In the genomic region with DNA sequence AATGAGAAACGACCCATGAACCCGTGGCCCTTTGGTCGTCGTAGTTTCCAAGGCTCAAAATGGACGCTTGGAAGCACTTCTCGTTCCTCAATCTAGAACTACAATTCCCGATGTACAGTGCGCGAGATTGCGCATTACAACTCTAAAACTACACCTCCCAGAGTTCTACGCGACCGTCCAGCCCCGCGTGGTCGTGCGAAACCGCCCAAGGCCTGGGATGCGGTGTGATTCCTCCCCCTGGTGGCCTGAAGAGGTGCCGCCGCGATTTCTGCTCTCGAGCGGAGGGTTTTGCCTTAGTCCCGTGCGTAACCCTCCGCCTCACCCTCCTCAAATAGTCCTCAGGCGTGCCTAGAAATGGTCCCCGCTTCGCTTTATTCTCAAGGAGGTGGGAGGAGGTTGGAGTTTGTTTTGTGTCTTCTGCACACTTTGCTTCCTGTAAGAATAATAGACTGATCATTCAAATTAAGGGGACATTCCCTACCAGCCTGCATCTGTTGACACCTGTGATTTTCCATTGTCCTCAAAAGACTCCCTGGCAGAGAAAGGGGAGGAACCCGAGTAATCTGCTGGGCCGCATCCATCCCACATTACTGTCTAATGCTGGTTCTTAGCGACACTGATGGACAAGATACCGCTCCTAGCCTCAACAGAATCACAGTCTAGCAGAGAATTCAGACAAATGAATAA, we compare ENCODE assay signal across 1 cellular context.
TF ChIP-seq lines count a peak whose summit lies in the region.

No MANE protein-coding gene starts in this region.

TF ChIP-seq in HepG2, 621 proteins besides CTCF, POLR2A, EP300 and RAD21 (continued from another document and continues in another):
- TF ChIP-seq, protein P1, sequence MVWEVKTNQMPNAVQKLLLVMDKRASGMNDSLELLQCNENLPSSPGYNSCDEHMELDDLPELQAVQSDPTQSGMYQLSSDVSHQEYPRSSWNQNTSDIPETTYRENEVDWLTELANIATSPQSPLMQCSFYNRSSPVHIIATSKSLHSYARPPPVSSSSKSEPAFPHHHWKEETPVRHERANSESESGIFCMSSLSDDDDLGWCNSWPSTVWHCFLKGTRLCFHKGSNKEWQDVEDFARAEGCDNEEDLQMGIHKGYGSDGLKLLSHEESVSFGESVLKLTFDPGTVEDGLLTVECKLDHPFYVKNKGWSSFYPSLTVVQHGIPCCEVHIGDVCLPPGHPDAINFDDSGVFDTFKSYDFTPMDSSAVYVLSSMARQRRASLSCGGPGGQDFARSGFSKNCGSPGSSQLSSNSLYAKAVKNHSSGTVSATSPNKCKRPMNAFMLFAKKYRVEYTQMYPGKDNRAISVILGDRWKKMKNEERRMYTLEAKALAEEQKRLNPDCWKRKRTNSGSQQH (CRISPR knock-in tag; IDR thresholded peaks at IDR 0.05; ENCODE audit: low read depth), result peak; percentile 95
- TF ChIP-seq NCOR1 (IDR thresholded peaks at IDR 0.05; ENCODE audit: borderline replicate concordance, low read length) (peak; percentile 17; the same call in 1 of the 2 replicates), POLR2AphosphoS5 (IDR thresholded peaks at IDR 0.05; ENCODE audit: low read depth, low read length) (no peak), MTA1 (CRISPR knock-in tag; IDR thresholded peaks at IDR 0.05; ENCODE audit: borderline replicate concordance) (peak; percentile 93), SP2 (CRISPR knock-in tag; IDR thresholded peaks at IDR 0.05) (peak; percentile 60), TSC22D2 (CRISPR knock-in tag; IDR thresholded peaks at IDR 0.05; ENCODE audit: borderline replicate concordance) (peak; percentile 89; the same call in 1 of the 2 replicates), HNF4A (CRISPR knock-in tag; IDR thresholded peaks at IDR 0.05) (peak; percentile 65; the same call in 1 of the 2 replicates), KLF9 (CRISPR knock-in tag; IDR thresholded peaks at IDR 0.05; ENCODE audit: low read depth) (peak; percentile 62), ZBTB21 (CRISPR knock-in tag; IDR thresholded peaks at IDR 0.05) (no peak; the same call in 1 of the 2 replicates), MTF1 (CRISPR knock-in tag; IDR thresholded peaks at IDR 0.05) (no peak), RXRB (CRISPR knock-in tag; IDR thresholded peaks at IDR 0.05; ENCODE audit: borderline replicate concordance) (peak; percentile 98), GZF1 (CRISPR knock-in tag; IDR thresholded peaks at IDR 0.05) (0 out of 2 replicates have a peak, but pooled peaks have one; percentile 75), TARDBP (CRISPR knock-in tag; IDR thresholded peaks at IDR 0.05) (peak; percentile 98), ARHGAP35 (CRISPR knock-in tag; IDR thresholded peaks at IDR 0.05; ENCODE audit: borderline replicate concordance) (0 out of 2 replicates have a peak, but pooled peaks have one; percentile 64), DPF2 (CRISPR knock-in tag; IDR thresholded peaks at IDR 0.05; ENCODE audit: borderline replicate concordance, low read depth) (peak; percentile 43; the same call in 1 of the 2 replicates), ZNF230 (CRISPR knock-in tag; IDR thresholded peaks at IDR 0.05) (peak; percentile 74; the same call in 1 of the 2 replicates), ZNF451 (CRISPR knock-in tag; IDR thresholded peaks at IDR 0.05) (peak; percentile 68; the same call in 1 of the 2 replicates), KDM3A (CRISPR knock-in tag; IDR thresholded peaks at IDR 0.05; ENCODE audit: low read depth) (peak; percentile 98), ZNF678 (CRISPR knock-in tag; IDR thresholded peaks at IDR 0.05) (0 out of 2 replicates have a peak, but pooled peaks have one; percentile 75), ZSCAN9 (CRISPR knock-in tag; IDR thresholded peaks at IDR 0.05; ENCODE audit: borderline replicate concordance) (peak; percentile 92), HIVEP1 (CRISPR knock-in tag; IDR thresholded peaks at IDR 0.05) (peak; percentile 74; the same call in 1 of the 2 replicates), ZFP82 (CRISPR knock-in tag; IDR thresholded peaks at IDR 0.05; ENCODE audit: borderline replicate concordance) (peak; percentile 86), ZNF484 (CRISPR knock-in tag; IDR thresholded peaks at IDR 0.05; ENCODE audit: borderline replicate concordance, low read depth) (no peak), IRX3 (CRISPR knock-in tag; IDR thresholded peaks at IDR 0.05; ENCODE audit: borderline replicate concordance, low read depth) (0 out of 2 replicates have a peak, but pooled peaks have one; percentile 59), ETV6 (CRISPR knock-in tag; conservative IDR thresholded peaks at IDR 0.05) (peak; percentile 94)
- TF ChIP-seq, protein P2, sequence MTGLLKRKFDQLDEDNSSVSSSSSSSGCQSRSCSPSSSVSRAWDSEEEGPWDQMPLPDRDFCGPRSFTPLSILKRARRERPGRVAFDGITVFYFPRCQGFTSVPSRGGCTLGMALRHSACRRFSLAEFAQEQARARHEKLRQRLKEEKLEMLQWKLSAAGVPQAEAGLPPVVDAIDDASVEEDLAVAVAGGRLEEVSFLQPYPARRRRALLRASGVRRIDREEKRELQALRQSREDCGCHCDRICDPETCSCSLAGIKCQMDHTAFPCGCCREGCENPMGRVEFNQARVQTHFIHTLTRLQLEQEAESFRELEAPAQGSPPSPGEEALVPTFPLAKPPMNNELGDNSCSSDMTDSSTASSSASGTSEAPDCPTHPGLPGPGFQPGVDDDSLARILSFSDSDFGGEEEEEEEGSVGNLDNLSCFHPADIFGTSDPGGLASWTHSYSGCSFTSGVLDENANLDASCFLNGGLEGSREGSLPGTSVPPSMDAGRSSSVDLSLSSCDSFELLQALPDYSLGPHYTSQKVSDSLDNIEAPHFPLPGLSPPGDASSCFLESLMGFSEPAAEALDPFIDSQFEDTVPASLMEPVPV (CRISPR knock-in tag; IDR thresholded peaks at IDR 0.05), result peak; percentile 72
- TF ChIP-seq, protein P3, sequence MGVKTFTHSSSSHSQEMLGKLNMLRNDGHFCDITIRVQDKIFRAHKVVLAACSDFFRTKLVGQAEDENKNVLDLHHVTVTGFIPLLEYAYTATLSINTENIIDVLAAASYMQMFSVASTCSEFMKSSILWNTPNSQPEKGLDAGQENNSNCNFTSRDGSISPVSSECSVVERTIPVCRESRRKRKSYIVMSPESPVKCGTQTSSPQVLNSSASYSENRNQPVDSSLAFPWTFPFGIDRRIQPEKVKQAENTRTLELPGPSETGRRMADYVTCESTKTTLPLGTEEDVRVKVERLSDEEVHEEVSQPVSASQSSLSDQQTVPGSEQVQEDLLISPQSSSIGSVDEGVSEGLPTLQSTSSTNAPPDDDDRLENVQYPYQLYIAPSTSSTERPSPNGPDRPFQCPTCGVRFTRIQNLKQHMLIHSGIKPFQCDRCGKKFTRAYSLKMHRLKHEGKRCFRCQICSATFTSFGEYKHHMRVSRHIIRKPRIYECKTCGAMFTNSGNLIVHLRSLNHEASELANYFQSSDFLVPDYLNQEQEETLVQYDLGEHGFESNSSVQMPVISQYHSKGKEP (CRISPR knock-in tag; IDR thresholded peaks at IDR 0.05), result 0 out of 2 replicates have a peak, but pooled peaks have one; percentile 65
- TF ChIP-seq, protein P4, sequence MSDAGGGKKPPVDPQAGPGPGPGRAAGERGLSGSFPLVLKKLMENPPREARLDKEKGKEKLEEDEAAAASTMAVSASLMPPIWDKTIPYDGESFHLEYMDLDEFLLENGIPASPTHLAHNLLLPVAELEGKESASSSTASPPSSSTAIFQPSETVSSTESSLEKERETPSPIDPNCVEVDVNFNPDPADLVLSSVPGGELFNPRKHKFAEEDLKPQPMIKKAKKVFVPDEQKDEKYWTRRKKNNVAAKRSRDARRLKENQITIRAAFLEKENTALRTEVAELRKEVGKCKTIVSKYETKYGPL (CRISPR knock-in tag; IDR thresholded peaks at IDR 0.05), result no peak
- TF ChIP-seq, protein P5, sequence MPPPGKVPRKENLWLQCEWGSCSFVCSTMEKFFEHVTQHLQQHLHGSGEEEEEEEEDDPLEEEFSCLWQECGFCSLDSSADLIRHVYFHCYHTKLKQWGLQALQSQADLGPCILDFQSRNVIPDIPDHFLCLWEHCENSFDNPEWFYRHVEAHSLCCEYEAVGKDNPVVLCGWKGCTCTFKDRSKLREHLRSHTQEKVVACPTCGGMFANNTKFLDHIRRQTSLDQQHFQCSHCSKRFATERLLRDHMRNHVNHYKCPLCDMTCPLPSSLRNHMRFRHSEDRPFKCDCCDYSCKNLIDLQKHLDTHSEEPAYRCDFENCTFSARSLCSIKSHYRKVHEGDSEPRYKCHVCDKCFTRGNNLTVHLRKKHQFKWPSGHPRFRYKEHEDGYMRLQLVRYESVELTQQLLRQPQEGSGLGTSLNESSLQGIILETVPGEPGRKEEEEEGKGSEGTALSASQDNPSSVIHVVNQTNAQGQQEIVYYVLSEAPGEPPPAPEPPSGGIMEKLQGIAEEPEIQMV (CRISPR knock-in tag; IDR thresholded peaks at IDR 0.05; ENCODE audit: low read depth), result peak; percentile 85; the same call in 1 of the 2 replicates
- TF ChIP-seq, protein P6, sequence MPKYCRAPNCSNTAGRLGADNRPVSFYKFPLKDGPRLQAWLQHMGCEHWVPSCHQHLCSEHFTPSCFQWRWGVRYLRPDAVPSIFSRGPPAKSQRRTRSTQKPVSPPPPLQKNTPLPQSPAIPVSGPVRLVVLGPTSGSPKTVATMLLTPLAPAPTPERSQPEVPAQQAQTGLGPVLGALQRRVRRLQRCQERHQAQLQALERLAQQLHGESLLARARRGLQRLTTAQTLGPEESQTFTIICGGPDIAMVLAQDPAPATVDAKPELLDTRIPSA (CRISPR knock-in tag; IDR thresholded peaks at IDR 0.05; ENCODE audit: borderline replicate concordance), result no peak
- TF ChIP-seq, protein P7, sequence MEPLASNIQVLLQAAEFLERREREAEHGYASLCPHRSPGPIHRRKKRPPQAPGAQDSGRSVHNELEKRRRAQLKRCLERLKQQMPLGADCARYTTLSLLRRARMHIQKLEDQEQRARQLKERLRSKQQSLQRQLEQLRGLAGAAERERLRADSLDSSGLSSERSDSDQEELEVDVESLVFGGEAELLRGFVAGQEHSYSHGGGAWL (CRISPR knock-in tag; IDR thresholded peaks at IDR 0.05), result peak; percentile 73; the same call in 1 of the 2 replicates
- TF ChIP-seq, protein P8, sequence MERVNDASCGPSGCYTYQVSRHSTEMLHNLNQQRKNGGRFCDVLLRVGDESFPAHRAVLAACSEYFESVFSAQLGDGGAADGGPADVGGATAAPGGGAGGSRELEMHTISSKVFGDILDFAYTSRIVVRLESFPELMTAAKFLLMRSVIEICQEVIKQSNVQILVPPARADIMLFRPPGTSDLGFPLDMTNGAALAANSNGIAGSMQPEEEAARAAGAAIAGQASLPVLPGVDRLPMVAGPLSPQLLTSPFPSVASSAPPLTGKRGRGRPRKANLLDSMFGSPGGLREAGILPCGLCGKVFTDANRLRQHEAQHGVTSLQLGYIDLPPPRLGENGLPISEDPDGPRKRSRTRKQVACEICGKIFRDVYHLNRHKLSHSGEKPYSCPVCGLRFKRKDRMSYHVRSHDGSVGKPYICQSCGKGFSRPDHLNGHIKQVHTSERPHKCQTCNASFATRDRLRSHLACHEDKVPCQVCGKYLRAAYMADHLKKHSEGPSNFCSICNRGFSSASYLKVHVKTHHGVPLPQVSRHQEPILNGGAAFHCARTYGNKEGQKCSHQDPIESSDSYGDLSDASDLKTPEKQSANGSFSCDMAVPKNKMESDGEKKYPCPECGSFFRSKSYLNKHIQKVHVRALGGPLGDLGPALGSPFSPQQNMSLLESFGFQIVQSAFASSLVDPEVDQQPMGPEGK (CRISPR knock-in tag; IDR thresholded peaks at IDR 0.05), result peak; percentile 92
- TF ChIP-seq, protein P9, sequence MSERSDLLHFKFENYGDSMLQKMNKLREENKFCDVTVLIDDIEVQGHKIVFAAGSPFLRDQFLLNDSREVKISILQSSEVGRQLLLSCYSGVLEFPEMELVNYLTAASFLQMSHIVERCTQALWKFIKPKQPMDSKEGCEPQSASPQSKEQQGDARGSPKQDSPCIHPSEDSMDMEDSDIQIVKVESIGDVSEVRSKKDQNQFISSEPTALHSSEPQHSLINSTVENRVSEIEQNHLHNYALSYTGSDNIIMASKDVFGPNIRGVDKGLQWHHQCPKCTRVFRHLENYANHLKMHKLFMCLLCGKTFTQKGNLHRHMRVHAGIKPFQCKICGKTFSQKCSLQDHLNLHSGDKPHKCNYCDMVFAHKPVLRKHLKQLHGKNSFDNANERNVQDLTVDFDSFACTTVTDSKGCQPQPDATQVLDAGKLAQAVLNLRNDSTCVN (CRISPR knock-in tag; IDR thresholded peaks at IDR 0.05; ENCODE audit: borderline replicate concordance), result peak; percentile 89
- TF ChIP-seq, protein P10, sequence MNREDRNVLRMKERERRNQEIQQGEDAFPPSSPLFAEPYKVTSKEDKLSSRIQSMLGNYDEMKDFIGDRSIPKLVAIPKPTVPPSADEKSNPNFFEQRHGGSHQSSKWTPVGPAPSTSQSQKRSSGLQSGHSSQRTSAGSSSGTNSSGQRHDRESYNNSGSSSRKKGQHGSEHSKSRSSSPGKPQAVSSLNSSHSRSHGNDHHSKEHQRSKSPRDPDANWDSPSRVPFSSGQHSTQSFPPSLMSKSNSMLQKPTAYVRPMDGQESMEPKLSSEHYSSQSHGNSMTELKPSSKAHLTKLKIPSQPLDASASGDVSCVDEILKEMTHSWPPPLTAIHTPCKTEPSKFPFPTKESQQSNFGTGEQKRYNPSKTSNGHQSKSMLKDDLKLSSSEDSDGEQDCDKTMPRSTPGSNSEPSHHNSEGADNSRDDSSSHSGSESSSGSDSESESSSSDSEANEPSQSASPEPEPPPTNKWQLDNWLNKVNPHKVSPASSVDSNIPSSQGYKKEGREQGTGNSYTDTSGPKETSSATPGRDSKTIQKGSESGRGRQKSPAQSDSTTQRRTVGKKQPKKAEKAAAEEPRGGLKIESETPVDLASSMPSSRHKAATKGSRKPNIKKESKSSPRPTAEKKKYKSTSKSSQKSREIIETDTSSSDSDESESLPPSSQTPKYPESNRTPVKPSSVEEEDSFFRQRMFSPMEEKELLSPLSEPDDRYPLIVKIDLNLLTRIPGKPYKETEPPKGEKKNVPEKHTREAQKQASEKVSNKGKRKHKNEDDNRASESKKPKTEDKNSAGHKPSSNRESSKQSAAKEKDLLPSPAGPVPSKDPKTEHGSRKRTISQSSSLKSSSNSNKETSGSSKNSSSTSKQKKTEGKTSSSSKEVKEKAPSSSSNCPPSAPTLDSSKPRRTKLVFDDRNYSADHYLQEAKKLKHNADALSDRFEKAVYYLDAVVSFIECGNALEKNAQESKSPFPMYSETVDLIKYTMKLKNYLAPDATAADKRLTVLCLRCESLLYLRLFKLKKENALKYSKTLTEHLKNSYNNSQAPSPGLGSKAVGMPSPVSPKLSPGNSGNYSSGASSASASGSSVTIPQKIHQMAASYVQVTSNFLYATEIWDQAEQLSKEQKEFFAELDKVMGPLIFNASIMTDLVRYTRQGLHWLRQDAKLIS (CRISPR knock-in tag; IDR thresholded peaks at IDR 0.05), result peak; percentile 83; the same call in 1 of the 2 replicates
- TF ChIP-seq, protein P11, sequence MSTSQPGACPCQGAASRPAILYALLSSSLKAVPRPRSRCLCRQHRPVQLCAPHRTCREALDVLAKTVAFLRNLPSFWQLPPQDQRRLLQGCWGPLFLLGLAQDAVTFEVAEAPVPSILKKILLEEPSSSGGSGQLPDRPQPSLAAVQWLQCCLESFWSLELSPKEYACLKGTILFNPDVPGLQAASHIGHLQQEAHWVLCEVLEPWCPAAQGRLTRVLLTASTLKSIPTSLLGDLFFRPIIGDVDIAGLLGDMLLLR (CRISPR knock-in tag; IDR thresholded peaks at IDR 0.05), result 0 out of 2 replicates have a peak, but pooled peaks have one; percentile 57
- TF ChIP-seq, protein P12, sequence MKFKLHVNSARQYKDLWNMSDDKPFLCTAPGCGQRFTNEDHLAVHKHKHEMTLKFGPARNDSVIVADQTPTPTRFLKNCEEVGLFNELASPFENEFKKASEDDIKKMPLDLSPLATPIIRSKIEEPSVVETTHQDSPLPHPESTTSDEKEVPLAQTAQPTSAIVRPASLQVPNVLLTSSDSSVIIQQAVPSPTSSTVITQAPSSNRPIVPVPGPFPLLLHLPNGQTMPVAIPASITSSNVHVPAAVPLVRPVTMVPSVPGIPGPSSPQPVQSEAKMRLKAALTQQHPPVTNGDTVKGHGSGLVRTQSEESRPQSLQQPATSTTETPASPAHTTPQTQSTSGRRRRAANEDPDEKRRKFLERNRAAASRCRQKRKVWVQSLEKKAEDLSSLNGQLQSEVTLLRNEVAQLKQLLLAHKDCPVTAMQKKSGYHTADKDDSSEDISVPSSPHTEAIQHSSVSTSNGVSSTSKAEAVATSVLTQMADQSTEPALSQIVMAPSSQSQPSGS (CRISPR knock-in tag; IDR thresholded peaks at IDR 0.05), result peak; percentile 92
